Comparison of ENCODE assay signal across 1 cellular context in genomic region chr7:2633538-2634264, GRCh38.
A peak's percentile ranks its signal among the peaks of the same experiment; 100 is the strongest.
TF ChIP-seq lines count a peak whose summit lies in the region.

No MANE protein-coding gene starts in this region.

TF ChIP-seq in HEK293, 187 proteins besides CTCF, POLR2A, EP300 and RAD21 (continued from another document):
- TF ChIP-seq ZNF266 (tag by site-specific recombination; IDR thresholded peaks at IDR 0.05; ENCODE audit: low read depth) (no peak), ZNF140 (tag by site-specific recombination; IDR thresholded peaks at IDR 0.05) (no peak), ZNF16 (tag by site-specific recombination; IDR thresholded peaks at IDR 0.05; ENCODE audit: low read depth) (no peak), ZNF155 (tag by site-specific recombination; IDR thresholded peaks at IDR 0.05) (no peak), SALL2 (tag by site-specific recombination; IDR thresholded peaks at IDR 0.05; ENCODE audit: borderline replicate concordance) (no peak), GLIS2 (tag by site-specific recombination; IDR thresholded peaks at IDR 0.05) (peak; percentile 83), ZBTB1 (tag by site-specific recombination; IDR thresholded peaks at IDR 0.05) (no peak), ZNF223 (tag by site-specific recombination; IDR thresholded peaks at IDR 0.05) (no peak), KLF10 (tag by site-specific recombination; IDR thresholded peaks at IDR 0.05) (no peak)
